ENCODE assay signal across 1 cellular context in genomic region chr5:61139094-61139873, GRCh38.
TF ChIP-seq lines count a peak whose summit lies in the region.

No MANE protein-coding gene starts in this region.

TF ChIP-seq in GM23338, 12 proteins besides CTCF, POLR2A, EP300 and RAD21 (continued from another document):
- no peak for TF ChIP-seq REST (IDR thresholded peaks at IDR 0.05; ENCODE audit: unreplicated experiment)
- TF ChIP-seq, protein P1, sequence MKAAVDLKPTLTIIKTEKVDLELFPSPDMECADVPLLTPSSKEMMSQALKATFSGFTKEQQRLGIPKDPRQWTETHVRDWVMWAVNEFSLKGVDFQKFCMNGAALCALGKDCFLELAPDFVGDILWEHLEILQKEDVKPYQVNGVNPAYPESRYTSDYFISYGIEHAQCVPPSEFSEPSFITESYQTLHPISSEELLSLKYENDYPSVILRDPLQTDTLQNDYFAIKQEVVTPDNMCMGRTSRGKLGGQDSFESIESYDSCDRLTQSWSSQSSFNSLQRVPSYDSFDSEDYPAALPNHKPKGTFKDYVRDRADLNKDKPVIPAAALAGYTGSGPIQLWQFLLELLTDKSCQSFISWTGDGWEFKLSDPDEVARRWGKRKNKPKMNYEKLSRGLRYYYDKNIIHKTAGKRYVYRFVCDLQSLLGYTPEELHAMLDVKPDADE (IDR thresholded peaks at IDR 0.05): no peak
- TF ChIP-seq STAT1 (IDR thresholded peaks at IDR 0.05; ENCODE audit: unreplicated experiment): no peak
- no peak for TF ChIP-seq NANOG (IDR thresholded peaks at IDR 0.05; ENCODE audit: borderline replicate concordance)
- no peak for TF ChIP-seq ZNF114 (CRISPR knock-in tag; IDR thresholded peaks at IDR 0.05)
